Comparison of ENCODE assay signal across 10 cellular contexts in the genomic region with DNA sequence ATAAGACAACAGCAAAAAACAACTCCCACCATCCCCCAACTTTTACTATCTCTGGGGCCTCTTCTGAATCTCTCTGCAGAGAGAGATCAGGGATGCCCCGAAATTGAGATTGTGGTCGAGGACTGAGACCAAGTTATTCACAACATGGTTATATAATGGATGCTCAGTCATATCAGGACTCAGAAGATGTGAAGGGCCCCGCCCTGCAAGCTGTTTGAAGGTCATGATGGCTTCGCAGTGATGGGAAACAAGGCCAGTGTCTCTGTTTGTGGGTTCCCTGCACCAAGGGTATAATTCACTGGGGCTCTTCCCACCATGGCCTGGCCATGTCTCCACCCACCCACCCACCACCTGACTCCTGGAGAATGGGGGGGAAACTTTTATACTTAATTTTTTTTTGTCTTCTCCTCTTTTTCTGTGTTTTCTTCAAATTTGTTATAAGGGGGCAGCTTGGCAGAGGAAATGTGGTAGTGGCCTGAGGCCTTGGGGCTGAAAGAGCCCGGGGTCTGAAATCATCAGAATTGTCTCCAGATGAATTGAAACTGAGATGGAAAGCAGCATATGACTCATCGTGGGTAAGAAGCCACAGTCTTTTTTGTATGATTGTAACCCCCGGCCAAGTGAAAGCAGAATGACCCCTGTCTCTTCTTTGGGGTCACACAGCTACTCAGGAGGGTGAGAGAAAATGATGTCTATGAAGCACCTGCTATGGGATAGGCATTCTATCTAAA. TPM values are rescaled to one million over a fixed set of nuclear protein-coding genes. Genes with fewer than 3 reads are reported as not detected.
DNase-seq lines count a peak whose midpoint lies in the region; ATAC-seq and TF ChIP-seq lines count a peak whose summit lies in the region.
"Had no signal": no experiment of that assay in that cellular context is flagged by ENCODE, and none has a peak within 500 bp of the region (broad histone marks: within the 10 kb centered on the region; RNA-seq: fewer than 3 reads in every experiment).

No MANE protein-coding gene starts in this region.

- no peak overlapping the region for H2AFZ ChIP-seq in KMS-11 (ENCODE audit: low read depth)

- ATAC-seq in GM21526 (IDR thresholded peaks at IDR 0.05; ENCODE audit: low FRiP score, unreplicated experiment) (peak; percentile 63), left ventricle myocardium superior (no peak)

- H3K9ac ChIP-seq in KMS-11, result no peak overlapping the region

- TF ChIP-seq CTCF in KMS-11 (conservative IDR thresholded peaks at IDR 0.05; ENCODE audit: low read depth, low read length) (no peak), choroid plexus epithelial cell (conservative IDR thresholded peaks at IDR 0.05; ENCODE audit: low read depth, low read length) (no peak), coronary artery (IDR thresholded peaks at IDR 0.05) (no peak)

- H3K36me3 ChIP-seq in KMS-11 (ENCODE audit: insufficient read depth), result no peaks in the 10 kb centered on the region
- H3K36me3 ChIP-seq: neutrophil had no signal

- intact Hi-C loops in left ventricle myocardium superior (cut with micrococcal nuclease), result no loop called here

- H4K20me1 ChIP-seq in KMS-11 (ENCODE audit: insufficient read depth), result no peaks in the 10 kb centered on the region

- H3K4me2 ChIP-seq in KMS-11, result peak overlapping the region; percentile 41

- H3K4me1 ChIP-seq in KMS-11 (ENCODE audit: low read depth, poor library complexity, severe bottlenecking), result peaks cover 46% of the 10 kb centered on the region

- no peak overlapping the region; the same call in 1 of the 2 replicates for H3K27ac ChIP-seq in KMS-11
- no peak overlapping the region for H3K27ac ChIP-seq in coronary artery
- H3K27ac ChIP-seq: neutrophil had no signal

- peak; percentile 82 for DNase-seq in ELR (ENCODE audit: low read depth)
- DNase-seq in choroid plexus epithelial cell (ENCODE audit: low read depth), result peak; percentile 34
- DNase-seq in left ventricle myocardium superior, result no peak
- DNase-seq in coronary artery (ENCODE audit: low spot score), result no peak
- no peak for DNase-seq in NCI-H524 treated with DMSO at 0.1 percent for 48 hours (lab: John Stamatoyannopoulos, UW)
- DNase-seq in 8988T, result no peak

- H3K79me2 ChIP-seq in KMS-11 (ENCODE audit: insufficient read depth, low read depth), result no peaks in the 10 kb centered on the region

- H3K27me3 ChIP-seq in KMS-11 (ENCODE audit: insufficient read depth, low read depth), result peaks cover 48% of the 10 kb centered on the region
- H3K27me3 ChIP-seq: neutrophil had no signal

- no peak overlapping the region for H3K4me3 ChIP-seq in KMS-11 (IDR thresholded peaks at IDR 0.05; ENCODE audit: insufficient read depth, low read depth, low read length)
- H3K4me3 ChIP-seq in choroid plexus epithelial cell (ENCODE audit: low read depth, low read length), result no peak overlapping the region
- H3K4me3 ChIP-seq in coronary artery, result no peak overlapping the region

RNA-seq across cellular contexts. Expression of gene TEX48, which starts 15.0 kb away (rescaled TPM):
- not detected for total RNA-seq in left ventricle myocardium superior

RNA-seq across cellular contexts. Expression of gene TEX53, which starts 39.4 kb away (rescaled TPM):
- not detected for total RNA-seq in left ventricle myocardium superior
- total RNA-seq: activated CD8-positive, alpha-beta memory T cell treated with anti-CD3 and anti-CD28 coated beads for 36 hours had no signal

Comparison
In these comparisons a context has a peak if more than half of its experiments do, and no peak if none do; other contexts are left out.
1. DNase-seq: peak in ELR (single experiment) and choroid plexus epithelial cell (single experiment); none in left ventricle myocardium superior (single experiment), coronary artery (single experiment), NCI-H524 treated with DMSO at 0.1 percent for 48 hours (single experiment) and 8988T (single experiment).